In genomic region chr22:17303840-17304779, GRCh38 we compare ENCODE assay signal across 1 cellular context.
TF ChIP-seq lines count a peak whose summit lies in the region.

No MANE protein-coding gene starts in this region.

TF ChIP-seq in SK-N-SH treated with all-trans-retinoic acid at 6 μM for 48 hours, 23 proteins besides CTCF, POLR2A, EP300 and RAD21 (continued from another document):
- TF ChIP-seq, protein P1, sequence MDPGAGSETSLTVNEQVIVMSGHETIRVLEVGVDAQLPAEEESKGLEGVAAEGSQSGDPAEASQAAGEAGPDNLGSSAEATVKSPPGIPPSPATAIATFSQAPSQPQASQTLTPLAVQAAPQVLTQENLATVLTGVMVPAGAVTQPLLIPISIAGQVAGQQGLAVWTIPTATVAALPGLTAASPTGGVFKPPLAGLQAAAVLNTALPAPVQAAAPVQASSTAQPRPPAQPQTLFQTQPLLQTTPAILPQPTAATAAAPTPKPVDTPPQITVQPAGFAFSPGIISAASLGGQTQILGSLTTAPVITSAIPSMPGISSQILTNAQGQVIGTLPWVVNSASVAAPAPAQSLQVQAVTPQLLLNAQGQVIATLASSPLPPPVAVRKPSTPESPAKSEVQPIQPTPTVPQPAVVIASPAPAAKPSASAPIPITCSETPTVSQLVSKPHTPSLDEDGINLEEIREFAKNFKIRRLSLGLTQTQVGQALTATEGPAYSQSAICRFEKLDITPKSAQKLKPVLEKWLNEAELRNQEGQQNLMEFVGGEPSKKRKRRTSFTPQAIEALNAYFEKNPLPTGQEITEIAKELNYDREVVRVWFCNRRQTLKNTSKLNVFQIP (CRISPR knock-in tag; IDR thresholded peaks at IDR 0.05; ENCODE audit: borderline replicate concordance, low read depth): no peak
- TF ChIP-seq ZNF70 (CRISPR knock-in tag; IDR thresholded peaks at IDR 0.05): no peak
